ENCODE assay signal across 2 cellular contexts in genomic region chr1:154810571-154810970, GRCh38.
TF ChIP-seq lines count a peak whose summit lies in the region.

No MANE protein-coding gene starts in this region.

TF ChIP-seq in HCT116, 20 proteins besides CTCF, POLR2A, EP300 and RAD21:
- TF ChIP-seq CBX3 (IDR thresholded peaks at IDR 0.05; ENCODE audit: low read depth) = no peak
- no peak for TF ChIP-seq YY1 (IDR thresholded peaks at IDR 0.05; ENCODE audit: extremely low read depth, insufficient replicate concordance, low read depth, low read length)
- no peak for TF ChIP-seq ATF3 (IDR thresholded peaks at IDR 0.05)
- TF ChIP-seq, protein P1, sequence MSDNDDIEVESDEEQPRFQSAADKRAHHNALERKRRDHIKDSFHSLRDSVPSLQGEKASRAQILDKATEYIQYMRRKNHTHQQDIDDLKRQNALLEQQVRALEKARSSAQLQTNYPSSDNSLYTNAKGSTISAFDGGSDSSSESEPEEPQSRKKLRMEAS (IDR thresholded peaks at IDR 0.05) = no peak
- no peak for TF ChIP-seq EGR1 (IDR thresholded peaks at IDR 0.05; ENCODE audit: low read depth)
- no peak for TF ChIP-seq POLR2AphosphoS5 (IDR thresholded peaks at IDR 0.05; ENCODE audit: low read depth, low read length)
- TF ChIP-seq SRF (IDR thresholded peaks at IDR 0.05; ENCODE audit: low read depth) = no peak
- no peak for TF ChIP-seq ELF1 (IDR thresholded peaks at IDR 0.05; ENCODE audit: borderline replicate concordance, low read depth)
- TF ChIP-seq ZNF274 (IDR thresholded peaks at IDR 0.05; ENCODE audit: low read depth, low read length) = no peak
- TF ChIP-seq SP1 (IDR thresholded peaks at IDR 0.05; ENCODE audit: low read depth) = no peak
- TF ChIP-seq TCF7L2 (IDR thresholded peaks at IDR 0.05; ENCODE audit: borderline replicate concordance, extremely low read depth, insufficient read depth, insufficient read length) = no peak
- TF ChIP-seq REST (IDR thresholded peaks at IDR 0.05; ENCODE audit: low read depth) = no peak
- TF ChIP-seq JUND (IDR thresholded peaks at IDR 0.05) = no peak
- TF ChIP-seq CEBPB (IDR thresholded peaks at IDR 0.05; ENCODE audit: low read depth) = no peak
- TF ChIP-seq ZFX (IDR thresholded peaks at IDR 0.05) = no peak
- TF ChIP-seq EZH2 (IDR thresholded peaks at IDR 0.05) = no peak
- TF ChIP-seq EZH2phosphoT487 (IDR thresholded peaks at IDR 0.05; ENCODE audit: borderline replicate concordance) = no peak
- no peak for TF ChIP-seq ZBTB33 (IDR thresholded peaks at IDR 0.05; ENCODE audit: extremely low read depth, insufficient replicate concordance, low read length)
- TF ChIP-seq FOSL1 (IDR thresholded peaks at IDR 0.05; ENCODE audit: low read depth) = no peak
- no peak for TF ChIP-seq SIN3A (IDR thresholded peaks at IDR 0.05; ENCODE audit: low read depth)

TF ChIP-seq in H1, 55 proteins besides CTCF, POLR2A, EP300 and RAD21:
- TF ChIP-seq GABPA (IDR thresholded peaks at IDR 0.05; ENCODE audit: borderline replicate concordance, insufficient read depth, low read length) (no peak), JUN (IDR thresholded peaks at IDR 0.05; ENCODE audit: low read depth, low read length) (no peak), ATF3 (IDR thresholded peaks at IDR 0.05; ENCODE audit: insufficient read depth, low read depth, low read length) (no peak)
